In the genomic region with DNA sequence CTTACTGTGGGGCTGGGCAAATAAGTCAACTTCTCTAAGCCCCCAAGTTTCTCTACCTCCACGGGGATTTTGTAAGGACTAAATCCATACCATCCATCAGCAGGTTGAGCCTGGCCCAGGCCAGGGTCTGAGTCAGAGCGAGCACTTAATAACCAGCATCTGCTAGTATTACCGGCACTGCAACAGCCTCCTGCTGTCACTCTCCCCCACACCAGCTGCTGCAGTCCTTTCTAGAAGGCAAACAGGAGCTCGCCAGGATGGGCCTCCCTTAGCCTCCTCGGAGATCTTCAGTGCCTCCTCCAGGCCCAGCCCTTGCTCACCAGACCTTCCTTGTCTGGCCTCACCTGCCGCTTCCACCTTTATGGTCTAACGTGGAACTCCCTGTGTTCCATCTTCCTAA, we compare ENCODE assay signal across 8 cellular contexts. TPM values are rescaled to one million over a fixed set of nuclear protein-coding genes. Genes with fewer than 3 reads are reported as not detected.
DNase-seq lines count a peak whose midpoint lies in the region; ATAC-seq, FAIRE-seq and TF ChIP-seq lines count a peak whose summit lies in the region.
"Had no signal": no experiment of that assay in that cellular context is flagged by ENCODE, and none has a peak within 500 bp of the region (broad histone marks: within the 10 kb centered on the region; RNA-seq: fewer than 3 reads in every experiment).

No MANE protein-coding gene starts in this region.

- H3K4me1 ChIP-seq in adipocyte (ENCODE audit: control insufficient read depth, insufficient read depth, low read length) (peaks cover 56% of the 10 kb centered on the region), keratinocyte (ENCODE audit: control insufficient read depth, extremely low read depth, insufficient read depth, low read length) (peaks cover 49% of the 10 kb centered on the region)

- H3K9me3 Mint-ChIP-seq in IgD-negative memory B cell = no peaks in the 10 kb centered on the region
- H3K9me3 Mint-ChIP-seq in stimulated activated memory B cell treated with anti-CD40 and anti-IgM and Interleukin-4, amounts not matched to agents 10 μg/mL and 1 μg/mL and 100 μg/mL, for 72 hours = no peaks in the 10 kb centered on the region

- peak overlapping the region; percentile 91 for H3K4me2 ChIP-seq in keratinocyte (ENCODE audit: control insufficient read depth, extremely low read depth, insufficient read depth, low read depth, low read length)

- FAIRE-seq in keratinocyte (lab: Jason Lieb, UNC) = no peak

- dilution Hi-C loops in keratinocyte (cut with MboI; ENCODE audit: extremely low pct_ligation_motif_present, low sequenced_read_pairs) = no loop called here

- no peak for ATAC-seq in stimulated activated memory B cell treated with anti-CD40 and anti-IgM and Interleukin-4, amounts not matched to agents 10 μg/mL and 1 μg/mL and 100 μg/mL, for 72 hours
- no peak for ATAC-seq in GM19324 (IDR thresholded peaks at IDR 0.05; ENCODE audit: low FRiP score, unreplicated experiment)

- H3K79me2 ChIP-seq in keratinocyte (ENCODE audit: control insufficient read depth, insufficient read depth, low read length) = peaks cover 73% of the 10 kb centered on the region

- H3K36me3 Mint-ChIP-seq in IgD-negative memory B cell = peaks cover 2% of the 10 kb centered on the region
- peaks cover 21% of the 10 kb centered on the region for H3K36me3 Mint-ChIP-seq in stimulated activated memory B cell treated with anti-CD40 and anti-IgM and Interleukin-4, amounts not matched to agents 10 μg/mL and 1 μg/mL and 100 μg/mL, for 72 hours

- no peak overlapping the region for H2AFZ ChIP-seq in keratinocyte (ENCODE audit: control insufficient read depth, low read length)

- DNase-seq in adipocyte (ENCODE audit: low read depth) = no peak
- DNase-seq in keratinocyte (ENCODE audit: low read depth, low spot score) = no peak
- no peak for DNase-seq in NCI-H2107 (lab: John Stamatoyannopoulos, UW)
- DNase-seq in NOMO-1 treated with dmso at 0.1 percent for 144 hours (lab: John Stamatoyannopoulos, UW; ENCODE audit: unreplicated experiment) = no peak

- H3K4me3 Mint-ChIP-seq in IgD-negative memory B cell = peak overlapping the region in 1 of 4 donors; percentile 98
- H3K4me3 Mint-ChIP-seq in stimulated activated memory B cell treated with anti-CD40 and anti-IgM and Interleukin-4, amounts not matched to agents 10 μg/mL and 1 μg/mL and 100 μg/mL, for 72 hours = no peak overlapping the region

- H3K36me3 ChIP-seq in adipocyte (ENCODE audit: control insufficient read depth, insufficient read depth, low read length, severe bottlenecking) (no peaks in the 10 kb centered on the region), keratinocyte (ENCODE audit: control insufficient read depth in 2 of 2, extremely low read depth in 1 of 2, insufficient read depth in 2 of 2, low read length in 2 of 2) (peaks cover 0 to 2% of the 10 kb centered on the region in 2 experiments)

- no peaks in the 10 kb centered on the region for H3K9me3 ChIP-seq in adipocyte (ENCODE audit: control insufficient read depth, low read length)
- no peaks in the 10 kb centered on the region for H3K9me3 ChIP-seq in keratinocyte (ENCODE audit: control insufficient read depth, low read depth, low read length)
- H3K9me3 ChIP-seq: SJSA1 had no signal

- peak overlapping the region; percentile 59 for H3K27ac ChIP-seq in keratinocyte (ENCODE audit: control insufficient read depth, insufficient read depth, low read length)
- H3K27ac ChIP-seq: SJSA1 had no signal

- peaks cover 31 to 49% (median 36%) of the 10 kb centered on the region in 3 donors for H3K4me1 Mint-ChIP-seq in IgD-negative memory B cell
- H3K4me1 Mint-ChIP-seq in stimulated activated memory B cell treated with anti-CD40 and anti-IgM and Interleukin-4, amounts not matched to agents 10 μg/mL and 1 μg/mL and 100 μg/mL, for 72 hours = peaks cover 65% of the 10 kb centered on the region

- peaks cover 2% of the 10 kb centered on the region for H3K9me1 ChIP-seq in keratinocyte (ENCODE audit: control insufficient read depth, extremely low read depth, insufficient read depth, low read length)

- no peaks in the 10 kb centered on the region for H4K20me1 ChIP-seq in keratinocyte (ENCODE audit: control insufficient read depth, extremely low read depth, insufficient read depth, low read length)

- H3K27ac Mint-ChIP-seq in IgD-negative memory B cell = peak overlapping the region in 2 of 3 donors; percentile 95 to 98
- H3K27ac Mint-ChIP-seq in stimulated activated memory B cell treated with anti-CD40 and anti-IgM and Interleukin-4, amounts not matched to agents 10 μg/mL and 1 μg/mL and 100 μg/mL, for 72 hours = peak overlapping the region; percentile 99

- H3K27me3 ChIP-seq in adipocyte (replicated peaks; ENCODE audit: control insufficient read depth, insufficient read depth, low read length) (no peaks in the 10 kb centered on the region), keratinocyte (ENCODE audit: control insufficient read depth, extremely low read depth, insufficient read depth, low read length) (no peaks in the 10 kb centered on the region)
- H3K27me3 ChIP-seq: SJSA1 had no signal

- TF ChIP-seq CTCF in keratinocyte (optimal IDR thresholded peaks at IDR 0.05 in 1 of 3, IDR thresholded peaks at IDR 0.05 in 1 of 3, conservative IDR thresholded peaks at IDR 0.05 in 1 of 3; ENCODE audit: extremely low read depth in 1 of 3, insufficient read depth in 2 of 3, low read length in 3 of 3) = no peak

- H3K4me3 ChIP-seq in adipocyte (ENCODE audit: low read length) (peak overlapping the region; percentile 100), keratinocyte (ENCODE audit: control insufficient read depth in 2 of 3, extremely low read depth in 1 of 3, insufficient read depth in 2 of 3, low read depth in 1 of 3, low read length in 3 of 3) (peak overlapping the region in 1 of 3 experiments; percentile 21)
- H3K4me3 ChIP-seq: SJSA1 had no signal

- H3K9ac ChIP-seq in adipocyte (ENCODE audit: low read length) (peak overlapping the region; percentile 100), keratinocyte (ENCODE audit: control insufficient read depth, extremely low read depth, insufficient read depth, low read length) (peak overlapping the region; percentile 99)

- no peaks in the 10 kb centered on the region for H3K27me3 Mint-ChIP-seq in IgD-negative memory B cell
- no peaks in the 10 kb centered on the region for H3K27me3 Mint-ChIP-seq in stimulated activated memory B cell treated with anti-CD40 and anti-IgM and Interleukin-4, amounts not matched to agents 10 μg/mL and 1 μg/mL and 100 μg/mL, for 72 hours

RNA-seq across cellular contexts. Expression of a gene that starts 3.2 kb away (rescaled TPM):
- 95.3 TPM for polyA plus RNA-seq in IgD-negative memory B cell
- polyA plus RNA-seq in keratinocyte = 89.0 to 109 TPM (median 99.8 TPM) in 3 replicates
- polyA plus RNA-seq in keratinocyte (2011; ENCODE audit: low read depth) = 46.1 TPM
- 92.6 and 132 TPM in 2 replicates for polyA plus RNA-seq in keratinocyte (2011; cell fraction: cytosol; rRNA removed)
- polyA plus RNA-seq in keratinocyte (2011; cell fraction: nucleus; rRNA removed) = 83.4 and 109 TPM in 2 replicates
- 80.8 and 130 TPM in 2 replicates for polyA plus RNA-seq in keratinocyte (2012; ENCODE audit: low replicate concordance)
- 118 to 256 TPM (median 164 TPM) in 3 replicates for polyA minus RNA-seq in keratinocyte
- 175 TPM for polyA minus RNA-seq in keratinocyte (2011; cell fraction: cytosol; rRNA and poly(A)+ RNA removed)
- 56.7 and 65.0 TPM in 2 replicates for polyA minus RNA-seq in keratinocyte (2011; cell fraction: nucleus; rRNA and poly(A)+ RNA removed)

RNA-seq across cellular contexts. Expression of a gene that starts 27.7 kb away (rescaled TPM):
- polyA plus RNA-seq in IgD-negative memory B cell (6.5 TPM), keratinocyte (7.0 to 10.2 TPM (median 7.3 TPM) in 3 replicates)
- 4.0 TPM for polyA plus RNA-seq in keratinocyte (2011; ENCODE audit: low read depth)
- polyA plus RNA-seq in keratinocyte (2011; cell fraction: cytosol; rRNA removed) = 4.4 and 5.9 TPM in 2 replicates
- polyA plus RNA-seq in keratinocyte (2011; cell fraction: nucleus; rRNA removed) = 19.2 and 21.7 TPM in 2 replicates
- polyA plus RNA-seq in keratinocyte (2012; ENCODE audit: low replicate concordance) = 7.0 and 8.9 TPM in 2 replicates
- polyA minus RNA-seq in keratinocyte = 5.8 to 11.3 TPM (median 6.8 TPM) in 3 replicates
- polyA minus RNA-seq in keratinocyte (2011; cell fraction: cytosol; rRNA and poly(A)+ RNA removed) = 6.7 TPM
- 4.5 and 5.8 TPM in 2 replicates for polyA minus RNA-seq in keratinocyte (2011; cell fraction: nucleus; rRNA and poly(A)+ RNA removed)

RNA-seq across cellular contexts. Expression of a gene that starts 40.0 kb away (rescaled TPM):
- polyA plus RNA-seq in IgD-negative memory B cell (not detected), keratinocyte (0.03 to 0.17 TPM (median 0.04 TPM) in 3 replicates)
- 0.44 TPM for polyA plus RNA-seq in keratinocyte (2011; ENCODE audit: low read depth)
- polyA plus RNA-seq in keratinocyte (2011; cell fraction: cytosol; rRNA removed) = 0.06 and 0.15 TPM in 2 replicates
- polyA plus RNA-seq in keratinocyte (2011; cell fraction: nucleus; rRNA removed) = 0.41 and 0.45 TPM in 2 replicates
- polyA plus RNA-seq in keratinocyte (2012; ENCODE audit: low replicate concordance) = 0.14 and 0.28 TPM in 2 replicates
- 0.07 to 1.3 TPM in 2 of 3 replicates, not detected in the other for polyA minus RNA-seq in keratinocyte
- polyA minus RNA-seq in keratinocyte (2011; cell fraction: cytosol; rRNA and poly(A)+ RNA removed) = 0.58 TPM
- 0.21 TPM in 1 of 2 replicates, not detected in the other for polyA minus RNA-seq in keratinocyte (2011; cell fraction: nucleus; rRNA and poly(A)+ RNA removed)
